28 cellular contexts compared by ENCODE assay signal in the genomic region with DNA sequence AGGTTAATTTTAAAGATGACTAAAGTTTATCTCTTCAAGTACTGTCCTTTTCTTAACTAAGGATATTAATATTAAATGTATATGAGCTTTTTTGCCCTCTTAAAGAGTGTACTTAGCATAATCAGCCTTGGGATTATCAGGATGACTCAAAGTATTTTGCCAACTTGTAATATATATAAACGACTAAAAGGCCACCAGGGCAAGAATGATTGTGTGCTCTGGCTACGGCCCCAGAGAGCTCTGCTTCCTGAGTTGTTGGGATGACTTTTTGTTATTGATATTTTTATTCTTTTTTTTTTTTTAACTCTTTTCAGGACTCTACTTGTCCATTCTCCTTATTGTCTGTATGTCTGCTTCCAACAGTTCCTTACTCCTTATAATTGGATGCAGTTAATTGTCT. TPM values are rescaled to one million over a fixed set of nuclear protein-coding genes. Genes with fewer than 3 reads are reported as not detected.
"Had no signal": no experiment of that assay in that cellular context is flagged by ENCODE, and none has a peak within 500 bp of the region (broad histone marks: within the 10 kb centered on the region; RNA-seq: fewer than 3 reads in every experiment).

No MANE protein-coding gene starts in this region.

- H2AFZ ChIP-seq: neural progenitor cell, parathyroid adenoma had no signal

- H3K27me3 ChIP-seq: neural progenitor cell, ovary, right lobe of liver, sigmoid colon, spleen, suprapubic skin, testis, tibial artery, transverse colon, upper lobe of right lung, uterus had no signal

- H3K36me3 ChIP-seq: neural progenitor cell, ovary, right lobe of liver, sigmoid colon, spleen, suprapubic skin, tibial artery, transverse colon, upper lobe of right lung, uterus had no signal

- DNase-seq: natural killer cell; occipital lobe; ovary; posterior cingulate gyrus; psoas muscle; right cardiac atrium; right lobe of liver; sigmoid colon; small intestine; spleen; stimulated activated CD4-positive, alpha-beta T cell treated with anti-CD3 and anti-CD28 coated beads, Interleukin-12 subunit alpha, Interleukin-12 subunit beta, amount 100 ng/mL, for 4 hours; stimulated activated CD4-positive, alpha-beta T cell treated with anti-CD3 and anti-CD28 coated beads, Interleukin-1b, Interleukin-23, amount 100 ng/mL, for 48 hours; stimulated activated CD4-positive, alpha-beta T cell treated with anti-CD3 and anti-CD28 coated beads, Interleukin-4, amount 100 ng/mL, for 1 hour; stimulated activated CD4-positive, alpha-beta T cell treated with anti-CD3 and anti-CD28 coated beads, Interleukin-4, amount 100 ng/mL, for 4 hours; stimulated activated CD8-positive, alpha-beta memory T cell treated with anti-CD3 and anti-CD28 coated beads, Interleukin-4, amount 100 ng/mL, for 48 hours; stimulated activated naive CD4-positive, alpha-beta T cell; stimulated activated naive CD8-positive, alpha-beta T cell treated with anti-CD3 and anti-CD28 coated beads, Interleukin-15, amount 100 ng/mL, for 72 hours; stimulated activated naive CD8-positive, alpha-beta T cell treated with anti-CD3 and anti-CD28 coated beads, Interleukin-15, Interleukin-2, amounts not matched to agents 100 U/mL and 50 U/mL, for 24 hours; substantia nigra; testis; tibial artery; transverse colon; upper lobe of right lung; uterus had no signal

- H3K4me2 ChIP-seq: neural progenitor cell had no signal

- H3K9me3 ChIP-seq: ovary, psoas muscle, right lobe of liver, sigmoid colon, testis, tibial artery, transverse colon, upper lobe of right lung, uterus had no signal

- H3K79me2 ChIP-seq: parathyroid adenoma had no signal

- H3K4me3 ChIP-seq: neural progenitor cell, ovary, psoas muscle, right lobe of liver, sigmoid colon, spleen, suprapubic skin, testis, tibial artery, transverse colon, upper lobe of right lung, uterus had no signal

- H3K9ac ChIP-seq: neural progenitor cell, parathyroid adenoma had no signal

- H3K4me1 ChIP-seq: neural progenitor cell, parathyroid adenoma, psoas muscle, right lobe of liver, sigmoid colon, spleen, suprapubic skin, testis, tibial artery, transverse colon, upper lobe of right lung, uterus had no signal

- H3K27ac ChIP-seq: neural progenitor cell, ovary, parathyroid adenoma, psoas muscle, right lobe of liver, sigmoid colon, spleen, suprapubic skin, testis, tibial artery, transverse colon, upper lobe of right lung, uterus had no signal

- FAIRE-seq: small intestine had no signal

RNA-seq across cellular contexts. Expression of a gene that starts 14.8 kb away (rescaled TPM):
- total RNA-seq: natural killer cell, progenitor cell of endocrine pancreas, psoas muscle had no signal
- polyA plus RNA-seq: psoas muscle, spleen had no signal
